ENCODE assay signal across 8 cellular contexts in genomic region chr5:20972419-20972925, GRCh38.
DNase-seq lines count a peak whose midpoint lies in the region; ATAC-seq and TF ChIP-seq lines count a peak whose summit lies in the region.

No MANE protein-coding gene starts in this region.

- WGBS in prostate gland: 29% methylated on average over 7 of the region's 7 CpGs

- peaks cover 7 to 15% of the 10 kb centered on the region in 2 donors for H3K9me3 ChIP-seq in duodenal mucosa (ENCODE audit: control insufficient read depth in 1 of 2, low read length in 2 of 2)
- no peaks in the 10 kb centered on the region for H3K9me3 ChIP-seq in prostate gland

- TF ChIP-seq CTCF in prostate gland (IDR thresholded peaks at IDR 0.05): peak in 2 of 4 experiments; percentile 7 to 11

- H3K27ac ChIP-seq in duodenal mucosa (ENCODE audit: low read depth, low read length) (no peak overlapping the region), prostate gland (no peak overlapping the region)

- no peak for TF ChIP-seq POLR2A in prostate gland (IDR thresholded peaks at IDR 0.05)

- DNase-seq in NOMO-1 (lab: John Stamatoyannopoulos, UW; ENCODE audit: unreplicated experiment in 2 of 2): peak; percentile 69 to 78
- peak; percentile 70 for DNase-seq in mucosa of gallbladder (ENCODE audit: low spot score)
- no peak for DNase-seq in activated CD4-positive, alpha-beta T cell treated with anti-CD3 and anti-CD28 coated beads for 1 hour
- no peak for DNase-seq in stimulated activated CD8-positive, alpha-beta memory T cell treated with anti-CD3 and anti-CD28 coated beads, Interleukin-4, amount 100 ng/mL, for 48 hours
- no peak for DNase-seq in prostate gland (ENCODE audit: low spot score)

- ATAC-seq in GM18517 (IDR thresholded peaks at IDR 0.05; ENCODE audit: unreplicated experiment) (peak; percentile 90), HG02973 (IDR thresholded peaks at IDR 0.05; ENCODE audit: unreplicated experiment) (peak; percentile 80)

- H3K36me3 ChIP-seq in duodenal mucosa (ENCODE audit: control insufficient read depth in 1 of 2, insufficient read depth in 2 of 2, low read length in 2 of 2) (no peaks in the 10 kb centered on the region), prostate gland (no peaks in the 10 kb centered on the region)

- H3K9ac ChIP-seq in duodenal mucosa (ENCODE audit: low read depth in 1 of 2, low read length in 2 of 2): no peak overlapping the region

- H3K27me3 ChIP-seq in duodenal mucosa (ENCODE audit: control insufficient read depth in 1 of 2, insufficient read depth in 2 of 2, low read length in 2 of 2) (no peaks in the 10 kb centered on the region), prostate gland (replicated peaks; ENCODE audit: insufficient read depth) (no peaks in the 10 kb centered on the region)

- intact Hi-C loops in prostate gland (cut with DNase I): no loop called here

- H3K4me3 ChIP-seq in duodenal mucosa (ENCODE audit: low read depth in 1 of 2, low read length in 2 of 2) (peak overlapping the region; percentile 16 to 54), prostate gland (peak overlapping the region in 1 of 2 donors; percentile 4)

- no peaks in the 10 kb centered on the region for H3K4me1 ChIP-seq in duodenal mucosa (ENCODE audit: control insufficient read depth in 1 of 2, insufficient read depth in 2 of 2, low read length in 2 of 2)
- H3K4me1 ChIP-seq in prostate gland (replicated peaks): no peaks in the 10 kb centered on the region

Comparison
In these comparisons a context has a peak if more than half of its experiments do, and no peak if none do; other contexts are left out.
1. DNase-seq: peak in NOMO-1 (2 of 2) and mucosa of gallbladder (single experiment); none in activated CD4-positive, alpha-beta T cell treated with anti-CD3 and anti-CD28 coated beads for 1 hour (single experiment), stimulated activated CD8-positive, alpha-beta memory T cell treated with anti-CD3 and anti-CD28 coated beads, Interleukin-4, amount 100 ng/mL, for 48 hours (single experiment) and prostate gland (single experiment).